In genomic region chr3:138371070-138371950, GRCh38 we compare ENCODE assay signal across 10 cellular contexts. TPM values are rescaled to one million over a fixed set of nuclear protein-coding genes. Genes with fewer than 3 reads are reported as not detected.
DNase-seq lines count a peak whose midpoint lies in the region; ATAC-seq and TF ChIP-seq lines count a peak whose summit lies in the region.
"Had no signal": no experiment of that assay in that cellular context is flagged by ENCODE, and none has a peak within 500 bp of the region (broad histone marks: within the 10 kb centered on the region; RNA-seq: fewer than 3 reads in every experiment).

No MANE protein-coding gene starts in this region.

- H2AFZ ChIP-seq in SK-N-SH (ENCODE audit: low read depth): no peak overlapping the region

- intact Hi-C loops in gastrocnemius medialis (cut with DNase I; ENCODE audit: low total_unique reads): no loop called here

- H3K27me3 Mint-ChIP-seq in memory B cell: peaks cover 27% of the 10 kb centered on the region

- peaks cover 5% of the 10 kb centered on the region for H3K36me3 Mint-ChIP-seq in memory B cell

- DNase-seq in memory B cell (ENCODE audit: low spot score in 2 of 2) (peak in 1 of 2 donors; percentile 11), SK-N-SH (no peak), gastrocnemius medialis (no peak), putamen (ENCODE audit: low spot score) (no peak), T1000 (lab: John Stamatoyannopoulos, UW) (no peak)
- DNase-seq: T-helper 1 cell had no signal

- H3K4me2 ChIP-seq in SK-N-SH: no peak overlapping the region

- no peak for TF ChIP-seq EP300 in SK-N-SH (IDR thresholded peaks at IDR 0.05; ENCODE audit: borderline replicate concordance in 1 of 2, low read depth in 1 of 2, low read length in 1 of 2)

- peaks cover 5% of the 10 kb centered on the region; the same call in 1 of the 2 replicates for H3K79me2 ChIP-seq in SK-N-SH (ENCODE audit: insufficient read depth)

- in situ Hi-C loops in gastrocnemius medialis (cut with MboI; ENCODE audit: low sequenced_read_pairs in 4 of 4): no loop called here

- POLR2A ChIA-PET in SK-N-SH (lab: Yijun Ruan, JAX): no interaction called here

- H3K4me1 Mint-ChIP-seq in memory B cell: peaks cover 10% of the 10 kb centered on the region

- TF ChIP-seq RAD21 in SK-N-SH (IDR thresholded peaks at IDR 0.05; ENCODE audit: low read length): no peak

- H3K27ac Mint-ChIP-seq in memory B cell: no peak overlapping the region

- ATAC-seq in GM18907 (IDR thresholded peaks at IDR 0.05; ENCODE audit: unreplicated experiment): peak; percentile 100
- ATAC-seq in GM21786 (IDR thresholded peaks at IDR 0.05; ENCODE audit: unreplicated experiment): peak; percentile 99
- ATAC-seq in HG03575 (IDR thresholded peaks at IDR 0.05; ENCODE audit: extremely low read depth, insufficient number of reproducible peaks, low FRiP score, unreplicated experiment): peak; percentile 99
- peak; percentile 98 for ATAC-seq in memory B cell (ENCODE audit: low read depth)
- no peak for ATAC-seq in gastrocnemius medialis

- H4K20me1 ChIP-seq in SK-N-SH (ENCODE audit: insufficient read depth): no peaks in the 10 kb centered on the region

- H3K36me3 ChIP-seq in SK-N-SH (replicated peaks in 1 of 2; ENCODE audit: control insufficient read depth in 1 of 2, insufficient read depth in 2 of 2, low read length in 1 of 2) (no peaks in the 10 kb centered on the region), gastrocnemius medialis (no peaks in the 10 kb centered on the region)

- H3K9ac ChIP-seq in SK-N-SH: no peak overlapping the region

- no peaks in the 10 kb centered on the region for H3K9me3 ChIP-seq in SK-N-SH
- no peaks in the 10 kb centered on the region for H3K9me3 ChIP-seq in gastrocnemius medialis

- TF ChIP-seq CTCF in SK-N-SH (IDR thresholded peaks at IDR 0.05): no peak
- TF ChIP-seq CTCF in gastrocnemius medialis (IDR thresholded peaks at IDR 0.05 in 4 of 5, conservative IDR thresholded peaks at IDR 0.05 in 1 of 5): no peak

- TF ChIP-seq POLR2A in gastrocnemius medialis (IDR thresholded peaks at IDR 0.05): no peak

- H3F3A ChIP-seq in SK-N-SH (replicated peaks; ENCODE audit: insufficient read depth): no peaks in the 10 kb centered on the region

- H3K9me2 ChIP-seq in SK-N-SH: no peaks in the 10 kb centered on the region

- H3K4me1 ChIP-seq in SK-N-SH (ENCODE audit: control insufficient read depth in 1 of 2, insufficient read depth in 2 of 2, low read depth in 1 of 2, low read length in 1 of 2) (no peaks in the 10 kb centered on the region), gastrocnemius medialis (peaks cover 51% of the 10 kb centered on the region in 2 donors)

- 87% methylated on average over 9 of the region's 9 CpGs for WGBS in SK-N-SH (ENCODE audit: low lambda C conversion rate)

- peaks cover 6% of the 10 kb centered on the region for H3K9me3 Mint-ChIP-seq in memory B cell

- no peak overlapping the region for H3K4me3 Mint-ChIP-seq in memory B cell

- H3K27ac ChIP-seq in SK-N-SH (ENCODE audit: low read depth in 2 of 2, low read length in 1 of 2) (no peak overlapping the region), gastrocnemius medialis (peak overlapping the region in 2 of 4 donors; percentile 7 to 15)

- H3K27me3 ChIP-seq in SK-N-SH (ENCODE audit: insufficient read depth) (no peaks in the 10 kb centered on the region), gastrocnemius medialis (no peaks in the 10 kb centered on the region)

- no peak overlapping the region for H3K4me3 ChIP-seq in SK-N-SH (ENCODE audit: low read depth in 2 of 2, low read length in 1 of 2)
- H3K4me3 ChIP-seq in gastrocnemius medialis: no peak overlapping the region

- CTCF ChIA-PET in SK-N-SH (lab: Yijun Ruan, JAX): interaction anchor here (1.1 to 2.5 kb wide), 5 partner anchors 10 to 23 kb away, joined by 3 to 7 read pairs (median 4); partner anchors contain the start of gene MRAS

TF ChIP-seq in SK-N-SH, 30 proteins besides CTCF, POLR2A, EP300 and RAD21:
- no peak for TF ChIP-seq MXI1 (IDR thresholded peaks at IDR 0.05; ENCODE audit: low read depth, low read length)
- no peak for TF ChIP-seq JUND (IDR thresholded peaks at IDR 0.05)
- TF ChIP-seq ELF1 (IDR thresholded peaks at IDR 0.05): no peak
- TF ChIP-seq TCF12 (IDR thresholded peaks at IDR 0.05): no peak
- no peak for TF ChIP-seq REST (IDR thresholded peaks at IDR 0.05; ENCODE audit: low read depth, low read length)
- TF ChIP-seq POLR2AphosphoS5 (IDR thresholded peaks at IDR 0.05; ENCODE audit: low read depth, low read length): no peak
- no peak for TF ChIP-seq MAX (IDR thresholded peaks at IDR 0.05; ENCODE audit: low read depth)
- no peak for TF ChIP-seq CHD2 (IDR thresholded peaks at IDR 0.05; ENCODE audit: low read length, partially characterized antibody)

RNA-seq across cellular contexts. Expression of gene MRAS, which starts 22.9 kb away (rescaled TPM):
- 25.0 and 28.1 TPM in 2 replicates for polyA plus RNA-seq in SK-N-SH (2012; rRNA removed)
- polyA plus RNA-seq in SK-N-SH (2012; cell fraction: cytosol; rRNA removed): 26.8 and 28.4 TPM in 2 replicates
- 25.7 and 27.4 TPM in 2 replicates for polyA plus RNA-seq in SK-N-SH (2012; cell fraction: nucleus; rRNA removed)
- total RNA-seq in gastrocnemius medialis: 100 to 1,000 TPM in 1 of 4 donors, 10 to 100 TPM in 3; 45.8 to 149 (median 57.7) TPM

RNA-seq across cellular contexts. Expression of gene NME9, which starts 41.7 kb away (rescaled TPM):
- polyA plus RNA-seq in SK-N-SH (2012; rRNA removed): 0.43 and 0.65 TPM in 2 replicates
- polyA plus RNA-seq in SK-N-SH (2012; cell fraction: cytosol; rRNA removed): 0.28 and 0.39 TPM in 2 replicates
- 1.3 and 2.0 TPM in 2 replicates for polyA plus RNA-seq in SK-N-SH (2012; cell fraction: nucleus; rRNA removed)
- 1 to 10 TPM in 2 of 4 donors, under 1 TPM in 1, not detected in 1; 0.38 to 7.3 (median 2.0) TPM for total RNA-seq in gastrocnemius medialis
- total RNA-seq: dermis microvascular lymphatic vessel endothelial cell had no signal

Comparison
In these comparisons a context has a peak if more than half of its experiments do, and no peak if none do; other contexts are left out.
1. ATAC-seq: peak in GM18907 (single experiment), GM21786 (single experiment), HG03575 (single experiment) and memory B cell (single experiment); none in gastrocnemius medialis (0 of 2).